ENCODE assay signal across 30 cellular contexts in genomic region chr3:176933704-176934103, GRCh38.
"Had no signal": no experiment of that assay in that cellular context is flagged by ENCODE, and none has a peak within 500 bp of the region (broad histone marks: within the 10 kb centered on the region; RNA-seq: fewer than 3 reads in every experiment).

No MANE protein-coding gene starts in this region.

- H3K36me3 ChIP-seq: ascending aorta, breast epithelium, cardiac muscle cell, colonic mucosa, esophagus squamous epithelium, gastroesophageal sphincter had no signal

- H3K36me3 Mint-ChIP-seq: activated naive CD4-positive, alpha-beta T cell treated with anti-CD3 and anti-CD28 coated beads, Interleukin-2, amount 10 ng/mL, durations not matched to agents 7 days and 5 days; activated naive CD4-positive, alpha-beta T cell treated with anti-CD3 and anti-CD28 coated beads, Interleukin-2, amount 50 U/mL, for 72 hours; activated naive CD8-positive, alpha-beta T cell treated with anti-CD3 and anti-CD28 coated beads, Interleukin-2, amount 10 ng/mL, durations not matched to agents 7 days and 5 days; brain; WTC11 had no signal

- H3K27ac ChIP-seq: breast epithelium, cardiac muscle cell, colonic mucosa, epithelial cell of prostate, esophagus squamous epithelium, gastroesophageal sphincter, VCaP had no signal

- H3K9me3 ChIP-seq: ascending aorta, breast epithelium, colonic mucosa, esophagus squamous epithelium, gastroesophageal sphincter had no signal

- H3K27me3 Mint-ChIP-seq: activated naive CD4-positive, alpha-beta T cell treated with anti-CD3 and anti-CD28 coated beads, Interleukin-2, amount 10 ng/mL, durations not matched to agents 7 days and 5 days; brain had no signal

- H3K4me1 Mint-ChIP-seq: activated CD4-positive, alpha-beta memory T cell treated with anti-CD3 and anti-CD28 coated beads, Interleukin-2, amount 10 ng/mL, durations not matched to agents 7 days and 5 days; activated CD4-positive, alpha-beta T cell treated with anti-CD3 and anti-CD28 coated beads, Interleukin-2, amount 10 ng/mL, durations not matched to agents 7 days and 5 days; activated naive CD4-positive, alpha-beta T cell treated with anti-CD3 and anti-CD28 coated beads, Interleukin-2, amount 10 ng/mL, durations not matched to agents 7 days and 5 days; activated naive CD8-positive, alpha-beta T cell treated with anti-CD3 and anti-CD28 coated beads, Interleukin-2, amount 10 ng/mL, durations not matched to agents 7 days and 5 days had no signal

- ATAC-seq: activated naive CD4-positive, alpha-beta T cell treated with anti-CD3 and anti-CD28 coated beads, Interleukin-2, amount 50 U/mL, for 72 hours; activated T-cell treated with anti-CD3 and anti-CD28 coated beads, Interleukin-2, amount 50 U/mL, for 72 hours; gastroesophageal sphincter; WTC11 had no signal

- H3K27ac Mint-ChIP-seq: activated CD4-positive, alpha-beta memory T cell treated with anti-CD3 and anti-CD28 coated beads, Interleukin-2, amount 10 ng/mL, durations not matched to agents 7 days and 5 days; activated CD4-positive, alpha-beta T cell treated with anti-CD3 and anti-CD28 coated beads, Interleukin-2, amount 10 ng/mL, durations not matched to agents 7 days and 5 days; activated naive CD4-positive, alpha-beta T cell treated with anti-CD3 and anti-CD28 coated beads, Interleukin-2, amount 10 ng/mL, durations not matched to agents 7 days and 5 days; activated naive CD4-positive, alpha-beta T cell treated with anti-CD3 and anti-CD28 coated beads, Interleukin-2, amount 50 U/mL, for 72 hours; activated naive CD8-positive, alpha-beta T cell treated with anti-CD3 and anti-CD28 coated beads, Interleukin-2, amount 10 ng/mL, durations not matched to agents 7 days and 5 days; activated T-cell treated with anti-CD3 and anti-CD28 coated beads, Interleukin-2, amount 50 U/mL, for 24 hours; activated T-cell treated with anti-CD3 and anti-CD28 coated beads, Interleukin-2, amount 50 U/mL, for 72 hours; WTC11 had no signal

- DNase-seq: activated CD4-positive, alpha-beta memory T cell treated with anti-CD3 and anti-CD28 coated beads, Interleukin-2, amount 10 ng/mL, durations not matched to agents 7 days and 5 days; activated CD4-positive, alpha-beta T cell treated with anti-CD3 and anti-CD28 coated beads for 1 hour; activated CD4-positive, alpha-beta T cell treated with anti-CD3 and anti-CD28 coated beads for 4 hours; activated CD4-positive, alpha-beta T cell treated with anti-CD3 and anti-CD28 coated beads, Interleukin-2, amount 10 ng/mL, durations not matched to agents 7 days and 5 days; activated CD4-positive, alpha-beta T cell treated with anti-CD3 and anti-CD28 coated beads, Interleukin-2, amount 50 U/mL, for 4 hours; activated CD8-positive, alpha-beta memory T cell treated with anti-CD3 and anti-CD28 coated beads, Interleukin-2, amount 50 U/mL, for 48 hours; activated gamma-delta T cell; activated naive CD4-positive, alpha-beta T cell; activated naive CD4-positive, alpha-beta T cell treated with anti-CD3 and anti-CD28 coated beads, Interleukin-2, amount 10 ng/mL, durations not matched to agents 7 days and 5 days; activated naive CD8-positive, alpha-beta T cell treated with anti-CD3 and anti-CD28 coated beads, Interleukin-2, amount 10 ng/mL, durations not matched to agents 7 days and 5 days; activated T-cell treated with anti-CD3 and anti-CD28 coated beads for 4 hours; activated T-cell treated with anti-CD3 and anti-CD28 coated beads, Interleukin-2, amount 50 U/mL, for 24 hours; activated T-cell treated with anti-CD3 and anti-CD28 coated beads, Interleukin-2, amount 50 U/mL, for 72 hours; central memory CD4-positive, alpha-beta T cell; cerebellar nuclear complex; colonic mucosa; effector CD8-positive, alpha-beta T cell; esophagus squamous epithelium; foreskin melanocyte; T-helper 1 cell; T-helper 2 cell had no signal

- H3K4me3 Mint-ChIP-seq: activated CD4-positive, alpha-beta memory T cell treated with anti-CD3 and anti-CD28 coated beads, Interleukin-2, amount 10 ng/mL, durations not matched to agents 7 days and 5 days; activated CD4-positive, alpha-beta T cell treated with anti-CD3 and anti-CD28 coated beads, Interleukin-2, amount 10 ng/mL, durations not matched to agents 7 days and 5 days; activated naive CD4-positive, alpha-beta T cell treated with anti-CD3 and anti-CD28 coated beads, Interleukin-2, amount 10 ng/mL, durations not matched to agents 7 days and 5 days; activated naive CD8-positive, alpha-beta T cell treated with anti-CD3 and anti-CD28 coated beads, Interleukin-2, amount 10 ng/mL, durations not matched to agents 7 days and 5 days; activated T-cell treated with anti-CD3 and anti-CD28 coated beads, Interleukin-2, amount 50 U/mL, for 24 hours; activated T-cell treated with anti-CD3 and anti-CD28 coated beads, Interleukin-2, amount 50 U/mL, for 72 hours; WTC11 had no signal

- H3K9me3 Mint-ChIP-seq: activated CD4-positive, alpha-beta memory T cell treated with anti-CD3 and anti-CD28 coated beads, Interleukin-2, amount 10 ng/mL, durations not matched to agents 7 days and 5 days; activated CD4-positive, alpha-beta T cell treated with anti-CD3 and anti-CD28 coated beads, Interleukin-2, amount 10 ng/mL, durations not matched to agents 7 days and 5 days; activated naive CD4-positive, alpha-beta T cell treated with anti-CD3 and anti-CD28 coated beads, Interleukin-2, amount 10 ng/mL, durations not matched to agents 7 days and 5 days; activated naive CD4-positive, alpha-beta T cell treated with anti-CD3 and anti-CD28 coated beads, Interleukin-2, amount 50 U/mL, for 72 hours; activated naive CD8-positive, alpha-beta T cell treated with anti-CD3 and anti-CD28 coated beads, Interleukin-2, amount 10 ng/mL, durations not matched to agents 7 days and 5 days; activated T-cell treated with anti-CD3 and anti-CD28 coated beads, Interleukin-2, amount 50 U/mL, for 24 hours; activated T-cell treated with anti-CD3 and anti-CD28 coated beads, Interleukin-2, amount 50 U/mL, for 72 hours had no signal

- H3K4me3 ChIP-seq: ascending aorta, breast epithelium, cardiac muscle cell, colonic mucosa, esophagus squamous epithelium, gastroesophageal sphincter had no signal

- H3K4me1 ChIP-seq: breast epithelium, colonic mucosa had no signal

- H3K27me3 ChIP-seq: ascending aorta, breast epithelium, cardiac muscle cell, colonic mucosa, esophagus squamous epithelium, gastroesophageal sphincter had no signal
